In genomic region chr16:89921699-89922476, GRCh38 we compare ENCODE assay signal across 1 cellular context.
TF ChIP-seq lines count a peak whose summit lies in the region.

No MANE protein-coding gene starts in this region.

TF ChIP-seq in HepG2, 621 proteins besides CTCF, POLR2A, EP300 and RAD21 (continued from another document and continues in another):
- TF ChIP-seq IRF1 (CRISPR knock-in tag; IDR thresholded peaks at IDR 0.05; ENCODE audit: low read depth): 0 out of 2 replicates have a peak, but pooled peaks have one; percentile 63
- TF ChIP-seq SATB2 (CRISPR knock-in tag; IDR thresholded peaks at IDR 0.05): no peak
- TF ChIP-seq ZNF225 (CRISPR knock-in tag; IDR thresholded peaks at IDR 0.05): peak; percentile 68; the same call in 1 of the 2 replicates
- no peak for TF ChIP-seq NR2F2 (IDR thresholded peaks at IDR 0.05; ENCODE audit: borderline replicate concordance, low read depth)
- TF ChIP-seq ZNF737 (CRISPR knock-in tag; IDR thresholded peaks at IDR 0.05; ENCODE audit: borderline replicate concordance): no peak
- TF ChIP-seq HMG20B (CRISPR knock-in tag; conservative IDR thresholded peaks at IDR 0.05): peak; percentile 10; the same call in 1 of the 2 replicates
- TF ChIP-seq ZNF567 (CRISPR knock-in tag; IDR thresholded peaks at IDR 0.05; ENCODE audit: borderline replicate concordance): peak; percentile 19; the same call in 1 of the 2 replicates
- TF ChIP-seq, protein P1, sequence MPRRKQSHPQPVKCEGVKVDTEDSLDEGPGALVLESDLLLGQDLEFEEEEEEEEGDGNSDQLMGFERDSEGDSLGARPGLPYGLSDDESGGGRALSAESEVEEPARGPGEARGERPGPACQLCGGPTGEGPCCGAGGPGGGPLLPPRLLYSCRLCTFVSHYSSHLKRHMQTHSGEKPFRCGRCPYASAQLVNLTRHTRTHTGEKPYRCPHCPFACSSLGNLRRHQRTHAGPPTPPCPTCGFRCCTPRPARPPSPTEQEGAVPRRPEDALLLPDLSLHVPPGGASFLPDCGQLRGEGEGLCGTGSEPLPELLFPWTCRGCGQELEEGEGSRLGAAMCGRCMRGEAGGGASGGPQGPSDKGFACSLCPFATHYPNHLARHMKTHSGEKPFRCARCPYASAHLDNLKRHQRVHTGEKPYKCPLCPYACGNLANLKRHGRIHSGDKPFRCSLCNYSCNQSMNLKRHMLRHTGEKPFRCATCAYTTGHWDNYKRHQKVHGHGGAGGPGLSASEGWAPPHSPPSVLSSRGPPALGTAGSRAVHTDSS (CRISPR knock-in tag; conservative IDR thresholded peaks at IDR 0.05): no peak
- no peak for TF ChIP-seq CBX2 (IDR thresholded peaks at IDR 0.05; ENCODE audit: low read depth, low read length)
- TF ChIP-seq CBX2 (CRISPR knock-in tag; IDR thresholded peaks at IDR 0.05; ENCODE audit: low read depth): no peak
- no peak for TF ChIP-seq NAIF1 (CRISPR knock-in tag; IDR thresholded peaks at IDR 0.05; ENCODE audit: borderline replicate concordance)
- TF ChIP-seq ZNF362 (CRISPR knock-in tag; IDR thresholded peaks at IDR 0.05; ENCODE audit: borderline replicate concordance): 0 out of 2 replicates have a peak, but pooled peaks have one; percentile 0
- TF ChIP-seq, protein P2, sequence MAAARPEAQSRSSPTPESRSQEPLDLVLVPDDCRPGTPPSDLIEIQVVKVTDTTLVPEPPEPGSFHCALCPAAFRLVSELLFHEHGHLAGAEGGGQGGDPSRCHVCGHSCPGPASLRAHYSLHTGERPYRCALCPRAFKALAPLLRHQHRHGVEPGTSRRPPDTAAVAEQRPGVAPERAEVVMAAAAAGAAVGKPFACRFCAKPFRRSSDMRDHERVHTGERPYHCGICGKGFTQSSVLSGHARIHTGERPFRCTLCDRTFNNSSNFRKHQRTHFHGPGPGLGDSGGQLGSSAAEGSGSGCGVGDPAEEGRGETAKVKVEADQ (CRISPR knock-in tag; IDR thresholded peaks at IDR 0.05; ENCODE audit: borderline replicate concordance): no peak
- TF ChIP-seq POLR2AphosphoS2 (IDR thresholded peaks at IDR 0.05; ENCODE audit: low read depth, low read length): peak; percentile 82; the same call in 1 of the 2 replicates
- TF ChIP-seq, protein P3, sequence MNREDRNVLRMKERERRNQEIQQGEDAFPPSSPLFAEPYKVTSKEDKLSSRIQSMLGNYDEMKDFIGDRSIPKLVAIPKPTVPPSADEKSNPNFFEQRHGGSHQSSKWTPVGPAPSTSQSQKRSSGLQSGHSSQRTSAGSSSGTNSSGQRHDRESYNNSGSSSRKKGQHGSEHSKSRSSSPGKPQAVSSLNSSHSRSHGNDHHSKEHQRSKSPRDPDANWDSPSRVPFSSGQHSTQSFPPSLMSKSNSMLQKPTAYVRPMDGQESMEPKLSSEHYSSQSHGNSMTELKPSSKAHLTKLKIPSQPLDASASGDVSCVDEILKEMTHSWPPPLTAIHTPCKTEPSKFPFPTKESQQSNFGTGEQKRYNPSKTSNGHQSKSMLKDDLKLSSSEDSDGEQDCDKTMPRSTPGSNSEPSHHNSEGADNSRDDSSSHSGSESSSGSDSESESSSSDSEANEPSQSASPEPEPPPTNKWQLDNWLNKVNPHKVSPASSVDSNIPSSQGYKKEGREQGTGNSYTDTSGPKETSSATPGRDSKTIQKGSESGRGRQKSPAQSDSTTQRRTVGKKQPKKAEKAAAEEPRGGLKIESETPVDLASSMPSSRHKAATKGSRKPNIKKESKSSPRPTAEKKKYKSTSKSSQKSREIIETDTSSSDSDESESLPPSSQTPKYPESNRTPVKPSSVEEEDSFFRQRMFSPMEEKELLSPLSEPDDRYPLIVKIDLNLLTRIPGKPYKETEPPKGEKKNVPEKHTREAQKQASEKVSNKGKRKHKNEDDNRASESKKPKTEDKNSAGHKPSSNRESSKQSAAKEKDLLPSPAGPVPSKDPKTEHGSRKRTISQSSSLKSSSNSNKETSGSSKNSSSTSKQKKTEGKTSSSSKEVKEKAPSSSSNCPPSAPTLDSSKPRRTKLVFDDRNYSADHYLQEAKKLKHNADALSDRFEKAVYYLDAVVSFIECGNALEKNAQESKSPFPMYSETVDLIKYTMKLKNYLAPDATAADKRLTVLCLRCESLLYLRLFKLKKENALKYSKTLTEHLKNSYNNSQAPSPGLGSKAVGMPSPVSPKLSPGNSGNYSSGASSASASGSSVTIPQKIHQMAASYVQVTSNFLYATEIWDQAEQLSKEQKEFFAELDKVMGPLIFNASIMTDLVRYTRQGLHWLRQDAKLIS (CRISPR knock-in tag; IDR thresholded peaks at IDR 0.05): peak; percentile 41; the same call in 1 of the 2 replicates
- no peak for TF ChIP-seq ZHX1 (CRISPR knock-in tag; IDR thresholded peaks at IDR 0.05; ENCODE audit: low read depth)
- 0 out of 2 replicates have a peak, but pooled peaks have one; percentile 57 for TF ChIP-seq BRCA1 (CRISPR knock-in tag; IDR thresholded peaks at IDR 0.05)
- no peak for TF ChIP-seq RARG (CRISPR knock-in tag; IDR thresholded peaks at IDR 0.05; ENCODE audit: low read depth)
- no peak for TF ChIP-seq ZNF382 (CRISPR knock-in tag; IDR thresholded peaks at IDR 0.05; ENCODE audit: borderline replicate concordance)
- 0 out of 2 replicates have a peak, but pooled peaks have one; percentile 20 for TF ChIP-seq ZNF333 (CRISPR knock-in tag; IDR thresholded peaks at IDR 0.05; ENCODE audit: borderline replicate concordance)
- TF ChIP-seq EED (CRISPR knock-in tag; IDR thresholded peaks at IDR 0.05): no peak
- no peak; the same call in 1 of the 2 replicates for TF ChIP-seq SALL2 (CRISPR knock-in tag; IDR thresholded peaks at IDR 0.05)
- TF ChIP-seq TRIM24 (CRISPR knock-in tag; IDR thresholded peaks at IDR 0.05): no peak
- no peak for TF ChIP-seq ATF1 (CRISPR knock-in tag; IDR thresholded peaks at IDR 0.05)
- TF ChIP-seq ZSCAN25 (CRISPR knock-in tag; IDR thresholded peaks at IDR 0.05): no peak
- TF ChIP-seq, protein P4, sequence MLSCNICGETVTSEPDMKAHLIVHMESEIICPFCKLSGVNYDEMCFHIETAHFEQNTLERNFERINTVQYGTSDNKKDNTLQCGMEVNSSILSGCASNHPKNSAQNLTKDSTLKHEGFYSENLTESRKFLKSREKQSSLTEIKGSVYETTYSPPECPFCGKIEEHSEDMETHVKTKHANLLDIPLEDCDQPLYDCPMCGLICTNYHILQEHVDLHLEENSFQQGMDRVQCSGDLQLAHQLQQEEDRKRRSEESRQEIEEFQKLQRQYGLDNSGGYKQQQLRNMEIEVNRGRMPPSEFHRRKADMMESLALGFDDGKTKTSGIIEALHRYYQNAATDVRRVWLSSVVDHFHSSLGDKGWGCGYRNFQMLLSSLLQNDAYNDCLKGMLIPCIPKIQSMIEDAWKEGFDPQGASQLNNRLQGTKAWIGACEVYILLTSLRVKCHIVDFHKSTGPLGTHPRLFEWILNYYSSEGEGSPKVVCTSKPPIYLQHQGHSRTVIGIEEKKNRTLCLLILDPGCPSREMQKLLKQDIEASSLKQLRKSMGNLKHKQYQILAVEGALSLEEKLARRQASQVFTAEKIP (CRISPR knock-in tag; IDR thresholded peaks at IDR 0.05; ENCODE audit: borderline replicate concordance): no peak
- TF ChIP-seq TFDP2 (CRISPR knock-in tag; IDR thresholded peaks at IDR 0.05): no peak; the same call in 1 of the 2 replicates
- peak; percentile 76 for TF ChIP-seq ZC3H4 (CRISPR knock-in tag; IDR thresholded peaks at IDR 0.05; ENCODE audit: borderline replicate concordance)
- no peak for TF ChIP-seq ZNF674 (CRISPR knock-in tag; IDR thresholded peaks at IDR 0.05; ENCODE audit: low read depth)
- 0 out of 2 replicates have a peak, but pooled peaks have one; percentile 21 for TF ChIP-seq SNAPC2 (CRISPR knock-in tag; IDR thresholded peaks at IDR 0.05)
- TF ChIP-seq KDM1A (CRISPR knock-in tag; IDR thresholded peaks at IDR 0.05): peak; percentile 61; the same call in 1 of the 2 replicates
- TF ChIP-seq ZNF646 (CRISPR knock-in tag; IDR thresholded peaks at IDR 0.05): no peak
- TF ChIP-seq ZNF326 (CRISPR knock-in tag; IDR thresholded peaks at IDR 0.05; ENCODE audit: borderline replicate concordance): peak; percentile 22; the same call in 1 of the 2 replicates
- TF ChIP-seq MTF1 (CRISPR knock-in tag; IDR thresholded peaks at IDR 0.05): no peak
